ENCODE assay signal across 10 cellular contexts in the genomic region with DNA sequence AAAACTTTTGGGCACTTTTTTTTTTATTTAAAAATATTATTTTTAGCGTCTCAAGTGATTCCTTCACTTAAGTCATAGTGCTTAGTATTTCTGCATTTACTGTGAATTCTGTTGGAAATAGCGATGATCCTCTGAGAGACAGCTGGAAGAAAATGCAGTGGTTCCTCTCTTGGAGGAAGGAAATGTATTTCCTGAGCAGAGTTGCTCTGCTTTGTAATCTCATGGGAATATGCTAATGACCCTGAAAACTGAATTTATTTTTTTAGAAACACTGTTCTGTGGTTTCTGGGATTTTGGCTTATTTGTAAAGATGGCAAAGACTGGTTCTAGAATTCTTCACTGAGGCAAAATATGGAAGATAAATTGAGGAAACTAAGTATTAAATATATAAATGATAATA.
"Had no signal": no experiment of that assay in that cellular context is flagged by ENCODE, and none has a peak within 500 bp of the region (broad histone marks: within the 10 kb centered on the region; RNA-seq: fewer than 3 reads in every experiment).

No MANE protein-coding gene starts in this region.

- H3K9ac ChIP-seq: GM23248 had no signal

- H3K36me3 ChIP-seq: HAP-1 had no signal

- H3K4me3 ChIP-seq: GM23248, HAP-1, K562 had no signal

- H3K27ac ChIP-seq: GM23248, HL-60 had no signal

- FAIRE-seq: HepG2, K562 had no signal

- H3K4me1 ChIP-seq: HAP-1 had no signal

- H2AFZ ChIP-seq: GM23248 had no signal

- DNase-seq: GM23248, GOT3, H7, HFFc6, IMR-90, KG1 had no signal

- H3K9me3 ChIP-seq: HAP-1 had no signal
